ENCODE assay signal across 9 cellular contexts in genomic region chr9:130268521-130269131, GRCh38. TPM values are rescaled to one million over a fixed set of nuclear protein-coding genes. Genes with fewer than 3 reads are reported as not detected.
DNase-seq lines count a peak whose midpoint lies in the region; TF ChIP-seq lines count a peak whose summit lies in the region.
"Had no signal": no experiment of that assay in that cellular context is flagged by ENCODE, and none has a peak within 500 bp of the region (broad histone marks: within the 10 kb centered on the region; RNA-seq: fewer than 3 reads in every experiment).

No MANE protein-coding gene starts in this region.

- H3K27me3 Mint-ChIP-seq in endodermal cell (ENCODE audit: insufficient read depth): peaks cover 36% of the 10 kb centered on the region
- H3K27me3 Mint-ChIP-seq in activated CD4-positive, alpha-beta T cell treated with anti-CD3 and anti-CD28 coated beads, Interleukin-2, amount 10 ng/mL, durations not matched to agents 7 days and 5 days: peaks cover 67% of the 10 kb centered on the region

- H3K4me3 ChIP-seq in GM12865 (ENCODE audit: low read depth, low read length) (no peak overlapping the region), endodermal cell (ENCODE audit: low read length) (no peak overlapping the region), rectal smooth muscle tissue (ENCODE audit: low read length) (peak overlapping the region; percentile 23), coronary artery (no peak overlapping the region)

- peak overlapping the region; percentile 26 for H3K4me3 Mint-ChIP-seq in endodermal cell
- no peak overlapping the region for H3K4me3 Mint-ChIP-seq in activated CD4-positive, alpha-beta T cell treated with anti-CD3 and anti-CD28 coated beads, Interleukin-2, amount 10 ng/mL, durations not matched to agents 7 days and 5 days

- H3K27ac ChIP-seq in endodermal cell (ENCODE audit: low read depth, low read length) (no peak overlapping the region), rectal smooth muscle tissue (ENCODE audit: low read depth, low read length) (peak overlapping the region; percentile 93), coronary artery (peak overlapping the region in 1 of 2 donors; percentile 68)

- POLR2A ChIA-PET in activated CD4-positive, alpha-beta T cell treated with anti-CD3 and anti-CD28 coated beads, Interleukin-2, amount 10 ng/mL, durations not matched to agents 7 days and 5 days (lab: Charles Lee): no interaction called here

- WGBS in endodermal cell (ENCODE audit: insufficient coverage in 1 of 2, insufficient read length in 1 of 2), 2 experiments: 64 to 74% methylated on average over 6 to 14 of the region's 14 CpGs

- no peak overlapping the region for H3K9ac ChIP-seq in endodermal cell (ENCODE audit: extremely low read depth, low read length, poor library complexity, severe bottlenecking)
- H3K9ac ChIP-seq in rectal smooth muscle tissue (ENCODE audit: low read length): no peak overlapping the region

- peak; percentile 18 for DNase-seq in GM12865 (ENCODE audit: low read depth)
- DNase-seq in NCI-H2107 treated with DMSO at 0.1 percent for 48 hours (lab: John Stamatoyannopoulos, UW; ENCODE audit: unreplicated experiment): peak; percentile 95
- peak; percentile 80 for DNase-seq in endodermal cell
- DNase-seq in activated CD4-positive, alpha-beta T cell treated with anti-CD3 and anti-CD28 coated beads, Interleukin-2, amount 10 ng/mL, durations not matched to agents 7 days and 5 days: no peak
- DNase-seq in occipital lobe (lab: John Stamatoyannopoulos, UW): no peak
- no peak for DNase-seq in amniotic stem cell (lab: John Stamatoyannopoulos, UW)
- DNase-seq in coronary artery (ENCODE audit: low spot score): no peak
- DNase-seq: dorsolateral prefrontal cortex had no signal

- H3K4me1 ChIP-seq in endodermal cell (ENCODE audit: control insufficient read depth, insufficient read depth, low read length): no peaks in the 10 kb centered on the region
- H3K4me1 ChIP-seq in rectal smooth muscle tissue (ENCODE audit: control insufficient read depth, insufficient read depth, low read length): peaks cover 25% of the 10 kb centered on the region

- H3K9me3 ChIP-seq in endodermal cell (ENCODE audit: control insufficient read depth, low read length): no peaks in the 10 kb centered on the region

- H3K4me1 Mint-ChIP-seq in endodermal cell: peaks cover 11% of the 10 kb centered on the region
- peaks cover 1% of the 10 kb centered on the region for H3K4me1 Mint-ChIP-seq in activated CD4-positive, alpha-beta T cell treated with anti-CD3 and anti-CD28 coated beads, Interleukin-2, amount 10 ng/mL, durations not matched to agents 7 days and 5 days

- no peaks in the 10 kb centered on the region for H3K36me3 ChIP-seq in endodermal cell (ENCODE audit: control insufficient read depth, insufficient read depth, low read length)
- no peaks in the 10 kb centered on the region for H3K36me3 ChIP-seq in rectal smooth muscle tissue (ENCODE audit: control insufficient read depth, insufficient read depth, low read length)

- H3K27me3 ChIP-seq in endodermal cell (ENCODE audit: control insufficient read depth, insufficient read depth, low read length, poor library complexity, severe bottlenecking) (peaks cover 39% of the 10 kb centered on the region), rectal smooth muscle tissue (ENCODE audit: control insufficient read depth, insufficient read depth, low read length) (peaks cover 3% of the 10 kb centered on the region)

- H3K9me3 Mint-ChIP-seq in endodermal cell: no peaks in the 10 kb centered on the region
- H3K9me3 Mint-ChIP-seq in activated CD4-positive, alpha-beta T cell treated with anti-CD3 and anti-CD28 coated beads, Interleukin-2, amount 10 ng/mL, durations not matched to agents 7 days and 5 days: no peaks in the 10 kb centered on the region

- CTCF ChIA-PET in activated CD4-positive, alpha-beta T cell treated with anti-CD3 and anti-CD28 coated beads, Interleukin-2, amount 10 ng/mL, durations not matched to agents 7 days and 5 days (lab: Charles Lee): interaction anchor here (2.3 kb wide), 1 partner anchor 15 kb away, joined by 5 read pairs; no protein-coding TSS in a partner anchor

- H3K36me3 Mint-ChIP-seq in endodermal cell (ENCODE audit: low read depth): no peaks in the 10 kb centered on the region
- no peaks in the 10 kb centered on the region for H3K36me3 Mint-ChIP-seq in activated CD4-positive, alpha-beta T cell treated with anti-CD3 and anti-CD28 coated beads, Interleukin-2, amount 10 ng/mL, durations not matched to agents 7 days and 5 days (ENCODE audit: low read depth)

- no peak for TF ChIP-seq CTCF in GM12865 (IDR thresholded peaks at IDR 0.05; ENCODE audit: insufficient read depth, low read depth, low read length, missing control alignments)
- TF ChIP-seq CTCF in endodermal cell (conservative IDR thresholded peaks at IDR 0.05): no peak
- TF ChIP-seq CTCF in coronary artery (IDR thresholded peaks at IDR 0.05): no peak

- peak overlapping the region; percentile 79 for H3K27ac Mint-ChIP-seq in endodermal cell
- H3K27ac Mint-ChIP-seq in activated CD4-positive, alpha-beta T cell treated with anti-CD3 and anti-CD28 coated beads, Interleukin-2, amount 10 ng/mL, durations not matched to agents 7 days and 5 days: no peak overlapping the region

RNA-seq across cellular contexts. Expression of gene HMCN2, which starts 3.1 kb away (rescaled TPM):
- total RNA-seq in endodermal cell (1 to 10 TPM; 3.3 to 3.9 TPM), occipital lobe (not detected)
- 0.57 TPM for polyA plus RNA-seq in endodermal cell (2013, experiment 1 of 2)
- polyA plus RNA-seq in endodermal cell (2013, experiment 2 of 2): 0.33 TPM
- total RNA-seq in activated CD4-positive, alpha-beta T cell treated with anti-CD3 and anti-CD28 coated beads, Interleukin-2, amount 10 ng/mL, durations not matched to agents 7 days and 5 days: not detected

Comparison
In these comparisons a context has a peak if more than half of its experiments do, and no peak if none do; other contexts are left out.
1. DNase-seq: peak in GM12865 (single experiment), NCI-H2107 treated with DMSO at 0.1 percent for 48 hours (single experiment) and endodermal cell (single experiment); none in activated CD4-positive, alpha-beta T cell treated with anti-CD3 and anti-CD28 coated beads, Interleukin-2, amount 10 ng/mL, durations not matched to agents 7 days and 5 days (single experiment), occipital lobe (single experiment), amniotic stem cell (single experiment) and coronary artery (single experiment).